In the genomic region with DNA sequence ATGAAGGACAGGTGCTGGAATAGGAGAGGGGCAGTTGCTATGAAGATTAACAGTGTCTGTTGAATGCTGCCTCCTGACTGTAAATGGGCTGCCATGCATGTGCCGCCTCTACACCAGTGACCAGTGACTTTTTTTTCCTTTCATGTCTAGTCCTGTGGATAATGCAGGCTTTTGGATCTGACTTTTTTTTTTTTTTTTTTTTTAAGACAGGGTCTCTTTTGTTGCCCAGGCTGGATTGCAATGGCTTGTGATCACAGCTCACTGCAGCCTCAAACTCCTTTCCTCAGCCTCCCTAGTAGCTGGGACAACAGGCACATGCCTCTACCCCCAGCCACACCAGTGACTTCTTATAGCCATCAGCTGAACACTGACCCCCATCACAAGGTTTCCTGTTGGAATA, we compare ENCODE assay signal across 27 cellular contexts. TPM values are rescaled to one million over a fixed set of nuclear protein-coding genes. Genes with fewer than 3 reads are reported as not detected.
"Had no signal": no experiment of that assay in that cellular context is flagged by ENCODE, and none has a peak within 500 bp of the region (broad histone marks: within the 10 kb centered on the region; RNA-seq: fewer than 3 reads in every experiment).

No MANE protein-coding gene starts in this region.

- DNase-seq: stimulated activated CD4-positive, alpha-beta T cell treated with anti-CD3 and anti-CD28 coated beads, Interleukin-2, amount 100 ng/mL, for 48 hours; stimulated activated CD4-positive, alpha-beta T cell treated with anti-CD3 and anti-CD28 coated beads, Interleukin-4, amount 100 ng/mL, for 1 hour; stimulated activated CD4-positive, alpha-beta T cell treated with anti-CD3 and anti-CD28 coated beads, Interleukin-4, amount 100 ng/mL, for 24 hours; stimulated activated CD4-positive, alpha-beta T cell treated with anti-CD3 and anti-CD28 coated beads, Interleukin-4, amount 100 ng/mL, for 4 hours; stimulated activated CD8-positive, alpha-beta memory T cell treated with anti-CD3 and anti-CD28 coated beads, Interleukin-4, amount 100 ng/mL, for 48 hours; stimulated activated naive B cell treated with anti-CD40 and anti-IgM and Interleukin-4, amounts not matched to agents 10 μg/mL and 1 μg/mL and 100 μg/mL, for 72 hours; stimulated activated naive CD4-positive, alpha-beta T cell; stimulated activated naive CD4-positive, alpha-beta T cell treated with Interleukin-2 at 50 U/mL for 16 hours; stimulated activated naive CD8-positive, alpha-beta T cell treated with anti-CD3 and anti-CD28 coated beads, Interleukin-15, amount 100 ng/mL, for 72 hours; stimulated activated naive CD8-positive, alpha-beta T cell treated with anti-CD3 and anti-CD28 coated beads, Interleukin-15, Interleukin-2, amounts not matched to agents 100 U/mL and 50 U/mL, for 24 hours; stomach; substantia nigra; testis; thyroid gland; tibial artery; transverse colon; trophoblast cell; upper lobe of left lung; upper lobe of right lung; uterus had no signal

- ATAC-seq: stimulated activated effector memory CD8-positive, alpha-beta T cell treated with anti-CD3 and anti-CD28 coated beads, Interleukin-12 subunit alpha, Interleukin-12 subunit beta, amount 100 ng/mL, for 72 hours; stimulated activated memory B cell treated with anti-CD40 and anti-IgM and Interleukin-4, amounts not matched to agents 10 μg/mL and 1 μg/mL and 100 μg/mL, for 72 hours; stimulated activated naive B cell treated with anti-CD40 and anti-IgM and Interleukin-4, amounts not matched to agents 10 μg/mL and 1 μg/mL and 100 μg/mL, for 72 hours; stimulated activated naive CD8-positive, alpha-beta T cell treated with anti-CD3 and anti-CD28 coated beads, Interleukin-15, amount 100 ng/mL, for 72 hours; stimulated activated naive CD8-positive, alpha-beta T cell treated with anti-CD3 and anti-CD28 coated beads, Interleukin-15, Interleukin-2, amounts not matched to agents 100 U/mL and 50 U/mL, for 24 hours; upper lobe of right lung had no signal

RNA-seq across cellular contexts. Expression of gene AGBL1, which starts 41.2 kb away (rescaled TPM):
- total RNA-seq: subcutaneous adipose tissue, thoracic aorta, thyroid gland, ureter, vagina had no signal
- polyA plus RNA-seq: stomach, urinary bladder had no signal
